In the genomic region with DNA sequence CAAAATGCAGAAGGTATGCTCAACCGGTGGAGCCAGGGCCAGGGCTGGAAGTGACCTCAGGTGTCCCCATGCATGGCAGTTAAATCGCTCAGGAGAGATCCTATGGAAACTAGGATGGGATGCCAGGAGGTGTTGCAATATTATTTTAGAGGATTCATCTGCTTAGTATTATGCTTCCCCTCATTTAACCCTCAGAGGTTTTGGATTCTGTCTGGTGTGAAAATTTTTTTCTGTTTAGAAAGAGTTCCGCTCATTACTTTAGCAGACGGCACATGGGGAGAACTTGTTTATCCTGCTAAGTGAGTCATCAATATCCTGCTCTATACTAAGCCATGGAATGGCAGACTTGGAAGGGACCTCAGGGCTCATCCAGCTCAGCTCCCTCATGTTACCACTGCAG, we compare ENCODE assay signal across 14 cellular contexts. TPM values are rescaled to one million over a fixed set of nuclear protein-coding genes. Genes with fewer than 3 reads are reported as not detected.
DNase-seq lines count a peak whose midpoint lies in the region; FAIRE-seq and TF ChIP-seq lines count a peak whose summit lies in the region.
"Had no signal": no experiment of that assay in that cellular context is flagged by ENCODE, and none has a peak within 500 bp of the region (broad histone marks: within the 10 kb centered on the region; RNA-seq: fewer than 3 reads in every experiment).

No MANE protein-coding gene starts in this region.

- TF ChIP-seq CTCF in AG09319 (IDR thresholded peaks at IDR 0.05; ENCODE audit: low read depth, low read length) (no peak), esophagus muscularis mucosa (IDR thresholded peaks at IDR 0.05) (no peak)

- H3K27me3 ChIP-seq in esophagus muscularis mucosa = no peaks in the 10 kb centered on the region
- H3K27me3 ChIP-seq: cardiac muscle cell had no signal

- no peaks in the 10 kb centered on the region for H3K36me3 ChIP-seq in esophagus muscularis mucosa
- H3K36me3 ChIP-seq: cardiac muscle cell had no signal

- no peak overlapping the region for H3K4me3 ChIP-seq in esophagus muscularis mucosa
- H3K4me3 ChIP-seq: cardiac muscle cell, GM12878, skin epidermis had no signal

- H3K9me3 ChIP-seq in esophagus muscularis mucosa = no peaks in the 10 kb centered on the region

- H3K27ac ChIP-seq in esophagus muscularis mucosa (replicated peaks in 1 of 4) = no peak overlapping the region
- H3K27ac ChIP-seq: cardiac muscle cell had no signal

- in situ Hi-C loops in KBM-7 (cut with MboI; ENCODE audit: low pct_unique_long_range_greater_than_20kb, low sequenced_read_pairs) = no loop called here

- TF ChIP-seq POLR2A in esophagus muscularis mucosa (IDR thresholded peaks at IDR 0.05; ENCODE audit: low read depth) = no peak

- peaks cover 0 to 14% (median 2%) of the 10 kb centered on the region in 4 donors for H3K4me1 ChIP-seq in esophagus muscularis mucosa

- WGBS in esophagus muscularis mucosa = 64% methylated on average over 4 of the region's 4 CpGs

- TF ChIP-seq EP300 in esophagus muscularis mucosa (IDR thresholded peaks at IDR 0.05) = no peak

- FAIRE-seq in HTR-8/SVneo (lab: Jason Lieb, UNC) = no peak
- FAIRE-seq: GM12878 had no signal

- intact Hi-C loops in esophagus muscularis mucosa (cut with DNase I) = no loop called here

- DNase-seq in AG09319 (ENCODE audit: extremely low read depth, low read depth) (peak; percentile 72), HTR-8/SVneo (ENCODE audit: insufficient read length, low spot score) (peak; percentile 7), dermis microvascular lymphatic vessel endothelial cell (ENCODE audit: low read depth in 2 of 2) (peak; percentile 90 to 98), myocyte (ENCODE audit: low read depth) (peak; percentile 31), esophagus muscularis mucosa (ENCODE audit: extremely low spot score) (no peak), retina (no peak), ureter (ENCODE audit: low spot score) (no peak), KBM-7 (no peak)
- DNase-seq: CD4-positive, CD25-positive, alpha-beta regulatory T cell; glutamatergic neuron; NCI-H187 had no signal

RNA-seq across cellular contexts. Expression of a gene that starts 42.5 kb away (rescaled TPM):
- total RNA-seq in dermis microvascular lymphatic vessel endothelial cell (60.7 and 107 TPM in 2 replicates), myocyte (11.3 and 12.3 TPM in 2 replicates), esophagus muscularis mucosa (10 to 100 TPM; 31.5 to 52.3 (median 39.2) TPM), ureter (45.4 TPM)
- polyA plus RNA-seq in myocyte (2012) = 15.2 TPM

Comparison
In these comparisons a context has a peak if more than half of its experiments do, and no peak if none do; other contexts are left out.
1. DNase-seq: peak in AG09319 (single experiment), HTR-8/SVneo (single experiment), dermis microvascular lymphatic vessel endothelial cell (2 of 2) and myocyte (single experiment); none in esophagus muscularis mucosa (single experiment), retina (single experiment), ureter (single experiment) and KBM-7 (single experiment).